ENCODE assay signal across 26 cellular contexts in genomic region chr17:37094391-37094790, GRCh38.
DNase-seq lines count a peak whose midpoint lies in the region; ATAC-seq and TF ChIP-seq lines count a peak whose summit lies in the region.
"Had no signal": no experiment of that assay in that cellular context is flagged by ENCODE, and none has a peak within 500 bp of the region (broad histone marks: within the 10 kb centered on the region; RNA-seq: fewer than 3 reads in every experiment).

No MANE protein-coding gene starts in this region.

- ATAC-seq in CD4-positive, alpha-beta T cell (ENCODE audit: poor library complexity): peak; percentile 9
- no peak for ATAC-seq in HG02981 (IDR thresholded peaks at IDR 0.05; ENCODE audit: unreplicated experiment)
- no peak for ATAC-seq in stimulated activated naive CD8-positive, alpha-beta T cell treated with anti-CD3 and anti-CD28 coated beads, Interleukin-15, amount 100 ng/mL, for 72 hours
- no peak for ATAC-seq in GM21825 (IDR thresholded peaks at IDR 0.05; ENCODE audit: unreplicated experiment)
- no peak for ATAC-seq in HG02938 (IDR thresholded peaks at IDR 0.05; ENCODE audit: unreplicated experiment)
- ATAC-seq: left ventricle myocardium superior, Panc1 had no signal

- H3K27me3 Mint-ChIP-seq in CD4-positive, alpha-beta T cell: no peaks in the 10 kb centered on the region
- no peaks in the 10 kb centered on the region for H3K27me3 Mint-ChIP-seq in nephron progenitor cell (ENCODE audit: low read depth, poor library complexity)
- H3K27me3 Mint-ChIP-seq in stimulated activated naive CD8-positive, alpha-beta T cell treated with anti-CD3 and anti-CD28 coated beads, Interleukin-15, amount 100 ng/mL, for 72 hours: no peaks in the 10 kb centered on the region
- H3K27me3 Mint-ChIP-seq: IgD-negative memory B cell, naive B cell had no signal

- CTCF ChIA-PET in CD4-positive, alpha-beta T cell (lab: Charles Lee): interaction anchor here (1.0 kb wide), 1 partner anchor 46 kb away, joined by 4 read pairs; no protein-coding TSS in a partner anchor

- POLR2A ChIA-PET in CD4-positive, alpha-beta T cell (lab: Charles Lee): no interaction called here

- H3K9me3 Mint-ChIP-seq in CD4-positive, alpha-beta T cell: no peaks in the 10 kb centered on the region
- no peaks in the 10 kb centered on the region for H3K9me3 Mint-ChIP-seq in nephron progenitor cell
- H3K9me3 Mint-ChIP-seq in stimulated activated naive CD8-positive, alpha-beta T cell treated with anti-CD3 and anti-CD28 coated beads, Interleukin-15, amount 100 ng/mL, for 72 hours: no peaks in the 10 kb centered on the region
- H3K9me3 Mint-ChIP-seq: IgD-negative memory B cell, mesothelial cell of epicardium, naive B cell had no signal

- H3K4me3 ChIP-seq in Jurkat, Clone E6-1 (ENCODE audit: low read length): no peak overlapping the region
- H3K4me3 ChIP-seq: BLaER1 treated with 17β-estradiol and CSF1 and Interleukin-3, amounts not matched to agents 10 nM and 100 nM; skin epidermis; stomach; transverse colon had no signal

- H3K9me3 ChIP-seq in CD4-positive, alpha-beta T cell (ENCODE audit: control insufficient read depth, low read length): no peaks in the 10 kb centered on the region
- H3K9me3 ChIP-seq: BLaER1 treated with 17β-estradiol and CSF1 and Interleukin-3, amounts not matched to agents 10 nM and 100 nM; stomach; transverse colon had no signal

- peaks cover 33% of the 10 kb centered on the region for H3K4me1 Mint-ChIP-seq in CD4-positive, alpha-beta T cell (ENCODE audit: low read depth)
- H3K4me1 Mint-ChIP-seq in nephron progenitor cell: peaks cover 45% of the 10 kb centered on the region
- H3K4me1 Mint-ChIP-seq in stimulated activated naive CD8-positive, alpha-beta T cell treated with anti-CD3 and anti-CD28 coated beads, Interleukin-15, amount 100 ng/mL, for 72 hours: peaks cover 28% of the 10 kb centered on the region

- H3K27ac Mint-ChIP-seq in CD4-positive, alpha-beta T cell: peak overlapping the region; percentile 67
- peak overlapping the region; percentile 85 for H3K27ac Mint-ChIP-seq in nephron progenitor cell
- no peak overlapping the region for H3K27ac Mint-ChIP-seq in stimulated activated naive CD8-positive, alpha-beta T cell treated with anti-CD3 and anti-CD28 coated beads, Interleukin-15, amount 100 ng/mL, for 72 hours
- H3K27ac Mint-ChIP-seq: IgD-negative memory B cell, mesothelial cell of epicardium had no signal

- no peak overlapping the region for H3K27ac ChIP-seq in CD4-positive, alpha-beta T cell (ENCODE audit: low read depth, low read length)
- H3K27ac ChIP-seq: brain microvascular endothelial cell, skin epidermis, transverse colon had no signal

- no peak for DNase-seq in CD4-positive, alpha-beta T cell
- peak; percentile 77 for DNase-seq in Jurkat, Clone E6-1 (ENCODE audit: low read depth, low spot score)
- DNase-seq in amniotic epithelial cell (ENCODE audit: low read depth): peak; percentile 65
- DNase-seq in nephron progenitor cell: no peak
- no peak for DNase-seq in stimulated activated naive CD8-positive, alpha-beta T cell treated with anti-CD3 and anti-CD28 coated beads, Interleukin-15, amount 100 ng/mL, for 72 hours
- DNase-seq: activated CD4-positive, alpha-beta T cell treated with anti-CD3 and anti-CD28 coated beads for 4 hours; activated naive CD4-positive, alpha-beta T cell; activated T-cell treated with anti-CD3 and anti-CD28 coated beads, Interleukin-2, amount 50 U/mL, for 1 hour; brain microvascular endothelial cell; left ventricle myocardium superior; naive B cell; NCI-H1105 treated with DMSO at 0.1 percent for 48 hours; NCI-H1930; NCI-H226; SIG-M5; stimulated activated CD8-positive, alpha-beta memory T cell treated with anti-CD3 and anti-CD28 coated beads, Interleukin-4, amount 100 ng/mL, for 48 hours; stomach; transverse colon had no signal

- intact Hi-C loops in CD4-positive, alpha-beta T cell (cut with DNase I, micrococcal nuclease): no loop called here

- H3K36me3 Mint-ChIP-seq in CD4-positive, alpha-beta T cell (ENCODE audit: low read depth): peaks cover 47% of the 10 kb centered on the region
- H3K36me3 Mint-ChIP-seq in nephron progenitor cell (ENCODE audit: low read depth): peaks cover 82% of the 10 kb centered on the region

- no peak overlapping the region for H3K4me3 Mint-ChIP-seq in CD4-positive, alpha-beta T cell
- H3K4me3 Mint-ChIP-seq in nephron progenitor cell: no peak overlapping the region
- H3K4me3 Mint-ChIP-seq in stimulated activated naive CD8-positive, alpha-beta T cell treated with anti-CD3 and anti-CD28 coated beads, Interleukin-15, amount 100 ng/mL, for 72 hours: no peak overlapping the region
- H3K4me3 Mint-ChIP-seq: mesothelial cell of epicardium, naive B cell had no signal

- TF ChIP-seq CTCF in CD4-positive, alpha-beta T cell (IDR thresholded peaks at IDR 0.05): no peak
- no peak for TF ChIP-seq CTCF in nephron progenitor cell (IDR thresholded peaks at IDR 0.05)

- no peaks in the 10 kb centered on the region for H3K27me3 ChIP-seq in CD4-positive, alpha-beta T cell (ENCODE audit: control insufficient read depth, insufficient read depth, low read length)
- H3K27me3 ChIP-seq: BLaER1 treated with 17β-estradiol and CSF1 and Interleukin-3, amounts not matched to agents 10 nM and 100 nM; brain microvascular endothelial cell; stomach; transverse colon had no signal

Comparison
In these comparisons a context has a peak if more than half of its experiments do, and no peak if none do; other contexts are left out.
1. DNase-seq: peak in Jurkat, Clone E6-1 (single experiment) and amniotic epithelial cell (single experiment); none in CD4-positive, alpha-beta T cell (0 of 10), nephron progenitor cell (single experiment) and stimulated activated naive CD8-positive, alpha-beta T cell treated with anti-CD3 and anti-CD28 coated beads, Interleukin-15, amount 100 ng/mL, for 72 hours (0 of 2).
2. H3K27ac Mint-ChIP-seq: peak in CD4-positive, alpha-beta T cell (single experiment) and nephron progenitor cell (single experiment); none in stimulated activated naive CD8-positive, alpha-beta T cell treated with anti-CD3 and anti-CD28 coated beads, Interleukin-15, amount 100 ng/mL, for 72 hours (0 of 2).